ENCODE assay signal across 9 cellular contexts in the genomic region with DNA sequence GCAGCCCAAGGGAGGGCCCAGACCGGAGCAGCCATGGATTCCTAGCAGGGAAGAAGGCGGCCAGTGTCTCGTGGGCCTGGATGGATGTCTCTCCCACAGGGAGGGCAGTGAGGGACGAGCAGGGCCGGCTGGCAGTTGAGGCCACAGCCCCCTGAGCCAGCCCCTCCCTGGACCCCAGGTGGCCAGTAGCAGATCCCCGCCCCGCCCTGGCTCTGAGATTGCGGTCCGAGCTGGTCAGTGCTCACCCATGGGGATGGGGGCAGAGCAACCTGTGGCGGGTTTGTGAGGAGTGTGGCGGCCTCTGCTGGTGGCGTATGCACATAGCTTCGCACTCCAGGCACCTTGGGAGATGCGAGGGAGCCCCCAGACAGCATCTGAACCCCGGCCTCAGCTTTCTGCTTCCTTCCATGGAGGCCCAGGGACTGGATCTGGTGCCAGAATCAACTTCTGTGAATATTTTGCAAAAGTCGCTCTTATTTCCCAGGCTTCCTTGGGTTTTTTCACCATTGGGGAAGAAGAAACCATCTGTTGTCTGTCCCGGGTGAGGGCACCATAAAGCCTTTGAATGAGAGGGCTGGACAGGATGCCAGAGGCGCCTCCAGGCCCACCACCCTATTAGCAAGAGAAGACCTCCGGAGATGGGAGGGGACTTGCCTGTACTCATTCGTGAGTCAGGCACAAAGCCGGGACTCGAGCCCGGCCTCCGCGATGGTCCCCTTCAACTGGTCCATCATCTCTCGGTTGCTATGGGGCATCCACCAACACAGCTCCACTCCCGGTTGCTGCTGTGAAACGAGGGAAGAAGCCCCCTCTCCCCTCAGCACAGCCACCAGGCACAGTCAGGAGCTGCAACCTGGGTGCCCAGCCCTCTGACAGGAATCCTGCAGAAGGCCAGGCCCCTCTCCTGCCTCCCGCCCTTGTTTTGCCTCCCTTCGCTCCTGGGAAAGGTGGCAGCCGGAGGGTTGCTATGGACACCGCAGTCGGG. TPM values are rescaled to one million over a fixed set of nuclear protein-coding genes. Genes with fewer than 3 reads are reported as not detected.
DNase-seq lines count a peak whose midpoint lies in the region; ATAC-seq, FAIRE-seq and TF ChIP-seq lines count a peak whose summit lies in the region.
"Had no signal": no experiment of that assay in that cellular context is flagged by ENCODE, and none has a peak within 500 bp of the region (broad histone marks: within the 10 kb centered on the region; RNA-seq: fewer than 3 reads in every experiment).

No MANE protein-coding gene starts in this region.

- no peak overlapping the region for H3K9ac ChIP-seq in Loucy (ENCODE audit: low read depth, low read length, poor library complexity, severe bottlenecking)
- H3K9ac ChIP-seq: BLaER1 had no signal

- WGBS in pancreas, 2 donors, result 32 to 35% methylated on average over 33 of the region's 33 CpGs
- WGBS in transverse colon (ENCODE audit: low coverage in 1 of 2), 2 donors, result 35% methylated on average over 22 of the region's 33 CpGs; no CpG with 5 or more reads in 1 of the 2 donors

- H3K9me3 ChIP-seq in Loucy (ENCODE audit: insufficient read depth, low read depth, low read length) (no peaks in the 10 kb centered on the region), SJSA1 (replicated peaks) (no peaks in the 10 kb centered on the region; the same call in 1 of the 2 replicates), pancreas (no peaks in the 10 kb centered on the region), transverse colon (no peaks in the 10 kb centered on the region)
- H3K9me3 ChIP-seq: BLaER1 had no signal

- no peak for TF ChIP-seq EP300 in transverse colon (IDR thresholded peaks at IDR 0.05; ENCODE audit: low read depth)

- FAIRE-seq in pancreas (lab: Jason Lieb, UNC), result no peak

- H3K4me3 ChIP-seq in Loucy (ENCODE audit: low read length, poor library complexity, severe bottlenecking), result no peak overlapping the region
- no peak overlapping the region for H3K4me3 ChIP-seq in SJSA1
- no peak overlapping the region for H3K4me3 ChIP-seq in pancreas
- no peak overlapping the region for H3K4me3 ChIP-seq in transverse colon
- H3K4me3 ChIP-seq: BLaER1 had no signal

- H2AFZ ChIP-seq in Loucy (ENCODE audit: low read length), result peak overlapping the region; percentile 58; the same call in 1 of the 2 replicates

- H3K27ac ChIP-seq in SJSA1, result no peak overlapping the region
- no peak overlapping the region for H3K27ac ChIP-seq in pancreas
- H3K27ac ChIP-seq in transverse colon, result no peak overlapping the region
- H3K27ac ChIP-seq: BLaER1 had no signal

- TF ChIP-seq POLR2A in transverse colon (IDR thresholded peaks at IDR 0.05), result no peak

- intact Hi-C loops in pancreas (cut with DNase I) (loop anchor here in 1 of 3 donors (5.0 kb wide), 1 partner anchor 211 kb away; no protein-coding TSS in a partner anchor), transverse colon (cut with DNase I; ENCODE audit: low total_unique reads) (loop anchor here (10.0 kb wide), 2 partner anchors 204 to 314 kb away; a partner anchor contains a TSS)

- no peak overlapping the region for H3K4me2 ChIP-seq in Loucy (ENCODE audit: low read depth, low read length, poor library complexity, severe bottlenecking)
- H3K4me2 ChIP-seq: BLaER1 had no signal

- H3K36me3 ChIP-seq in Loucy (ENCODE audit: insufficient read depth, low read length) (no peaks in the 10 kb centered on the region), SJSA1 (no peaks in the 10 kb centered on the region), pancreas (no peaks in the 10 kb centered on the region), transverse colon (no peaks in the 10 kb centered on the region)
- H3K36me3 ChIP-seq: BLaER1 had no signal

- H3K27me3 ChIP-seq in Loucy (ENCODE audit: insufficient read depth, low read length, poor library complexity, severe bottlenecking) (no peaks in the 10 kb centered on the region), SJSA1 (replicated peaks) (peaks cover 33% of the 10 kb centered on the region), pancreas (no peaks in the 10 kb centered on the region), transverse colon (no peaks in the 10 kb centered on the region)
- H3K27me3 ChIP-seq: BLaER1 had no signal

- in situ Hi-C loops in transverse colon (cut with MboI; ENCODE audit: low pct_ligation_motif_present in 1 of 4, low pct_unique_long_range_greater_than_20kb in 1 of 4, low sequenced_read_pairs in 3 of 4), result loop anchor here in 2 of 4 donors (10.0 to 25.0 kb wide), 3 partner anchors 214 to 316 kb away; a partner anchor contains a TSS

- H4K20me1 ChIP-seq in Loucy (ENCODE audit: insufficient read depth, low read length, poor library complexity, severe bottlenecking), result no peaks in the 10 kb centered on the region
- H4K20me1 ChIP-seq: BLaER1 had no signal

- DNase-seq in NCI-H1436 (lab: John Stamatoyannopoulos, UW) (peak; percentile 39), NCI-H1436 treated with DMSO at 0.1 percent for 48 hours (lab: John Stamatoyannopoulos, UW) (no peak), SJSA1 (ENCODE audit: low read depth in 1 of 2, low spot score in 2 of 2) (peak; percentile 44 to 78), globus pallidus (ENCODE audit: low spot score) (peak; percentile 71), pancreas (peak; percentile 65 to 92 (median 83)), transverse colon (peak; percentile 80)
- DNase-seq in activated effector memory CD4-positive, alpha-beta T cell treated with anti-CD3 and anti-CD28 coated beads, Interleukin-2, amount 50 U/mL, for 16 hours, result peak; percentile 90

- no peaks in the 10 kb centered on the region for H3K9me2 ChIP-seq in Loucy (replicated peaks; ENCODE audit: low read depth, low read length)

- peak; percentile 87 to 97 (median 93) for ATAC-seq in pancreas

- H3F3A ChIP-seq in Loucy (ENCODE audit: low read depth), result no peaks in the 10 kb centered on the region

- no peaks in the 10 kb centered on the region for H3K4me1 ChIP-seq in Loucy (ENCODE audit: insufficient read depth, low read length, poor library complexity, severe bottlenecking)
- H3K4me1 ChIP-seq in SJSA1 (replicated peaks), result peaks cover 4% of the 10 kb centered on the region; the same call in 1 of the 2 replicates
- peaks cover 14 to 19% (median 16%) of the 10 kb centered on the region in 3 donors for H3K4me1 ChIP-seq in pancreas
- H3K4me1 ChIP-seq in transverse colon, result peaks cover 0 to 8% (median 3%) of the 10 kb centered on the region in 4 donors
- H3K4me1 ChIP-seq: BLaER1 had no signal

- TF ChIP-seq CTCF in Loucy (conservative IDR thresholded peaks at IDR 0.05; ENCODE audit: low read length) (peak; percentile 90), pancreas (IDR thresholded peaks at IDR 0.05) (peak; percentile 68 to 83 (median 78)), transverse colon (IDR thresholded peaks at IDR 0.05) (peak; percentile 81 to 87 (median 85))

- H3K79me2 ChIP-seq in Loucy (ENCODE audit: insufficient read depth, low read length), result no peaks in the 10 kb centered on the region

RNA-seq across cellular contexts. Expression of a gene that starts 8.6 kb away (rescaled TPM):
- not detected in 2 replicates for total RNA-seq in SJSA1 (2014; rRNA removed; shearing (Covaris generic))
- total RNA-seq in pancreas (1 to 10 TPM in 1 of 6 donors, under 1 TPM in 5; 0.23 to 1.0 (median 0.36) TPM), transverse colon (1 to 10 TPM; 2.3 to 5.0 (median 3.5) TPM)
- polyA plus RNA-seq in pancreas, result under 1 TPM; 0.11 to 0.35 TPM

RNA-seq across cellular contexts. Expression of a gene that starts 57.9 kb away (rescaled TPM):
- 0.41 and 4.7 TPM in 2 replicates for total RNA-seq in SJSA1 (2014; rRNA removed; shearing (Covaris generic))
- total RNA-seq in pancreas (10 to 100 TPM; 12.4 to 23.3 (median 16.8) TPM), transverse colon (10 to 100 TPM in 3 of 4 donors, 1 to 10 TPM in 1; 6.0 to 19.9 (median 13.1) TPM)
- 10 to 100 TPM; 15.9 to 32.4 TPM for polyA plus RNA-seq in pancreas
